In genomic region chr14:92659765-92660561, GRCh38 we compare ENCODE assay signal across 10 cellular contexts.
DNase-seq lines count a peak whose midpoint lies in the region; ATAC-seq and TF ChIP-seq lines count a peak whose summit lies in the region.
"Had no signal": no experiment of that assay in that cellular context is flagged by ENCODE, and none has a peak within 500 bp of the region (broad histone marks: within the 10 kb centered on the region; RNA-seq: fewer than 3 reads in every experiment).

No MANE protein-coding gene starts in this region.

- peak overlapping the region; percentile 60 for H3K27ac Mint-ChIP-seq in activated naive CD4-positive, alpha-beta T cell treated with anti-CD3 and anti-CD28 coated beads, Interleukin-2, amount 10 ng/mL, durations not matched to agents 7 days and 5 days

- H3K9me3 ChIP-seq in upper lobe of left lung = no peaks in the 10 kb centered on the region

- H3K27ac ChIP-seq in upper lobe of left lung = peak overlapping the region; percentile 76 to 96 (median 90)

- H3K27me3 ChIP-seq in upper lobe of left lung = no peaks in the 10 kb centered on the region

- H3K36me3 Mint-ChIP-seq in activated naive CD4-positive, alpha-beta T cell treated with anti-CD3 and anti-CD28 coated beads, Interleukin-2, amount 10 ng/mL, durations not matched to agents 7 days and 5 days = peaks cover 92% of the 10 kb centered on the region

- TF ChIP-seq POLR2A in upper lobe of left lung (IDR thresholded peaks at IDR 0.05) = peak in 2 of 4 donors; percentile 21 to 67

- H3K36me3 ChIP-seq in upper lobe of left lung = peaks cover 2 to 55% (median 23%) of the 10 kb centered on the region in 4 donors

- H3K27me3 Mint-ChIP-seq in activated naive CD4-positive, alpha-beta T cell treated with anti-CD3 and anti-CD28 coated beads, Interleukin-2, amount 10 ng/mL, durations not matched to agents 7 days and 5 days = no peaks in the 10 kb centered on the region

- DNase-seq in activated naive CD4-positive, alpha-beta T cell treated with anti-CD3 and anti-CD28 coated beads, Interleukin-2, amount 10 ng/mL, durations not matched to agents 7 days and 5 days = no peak
- no peak for DNase-seq in activated naive CD4-positive, alpha-beta T cell (lab: John Stamatoyannopoulos, UW)
- DNase-seq in amniotic epithelial cell (ENCODE audit: low read depth) (peak; percentile 44), left lobe of liver (ENCODE audit: low spot score) (no peak), upper lobe of left lung (peak in 1 of 2 donors; percentile 87), occipital lobe (lab: John Stamatoyannopoulos, UW) (no peak), NCI-H146 treated with DMSO at 0.1 percent for 48 hours (lab: John Stamatoyannopoulos, UW; ENCODE audit: unreplicated experiment) (no peak)
- no peak for DNase-seq in stimulated activated CD4-positive, alpha-beta T cell treated with anti-CD3 and anti-CD28 coated beads, Interleukin-1b, Interleukin-23, amount 100 ng/mL, for 48 hours
- DNase-seq: ACHN; activated CD8-positive, alpha-beta memory T cell treated with anti-CD3 and anti-CD28 coated beads, Interleukin-2, amount 50 U/mL, for 4 hours had no signal

- peaks cover 74% of the 10 kb centered on the region for H3K4me1 Mint-ChIP-seq in activated naive CD4-positive, alpha-beta T cell treated with anti-CD3 and anti-CD28 coated beads, Interleukin-2, amount 10 ng/mL, durations not matched to agents 7 days and 5 days

- no peak overlapping the region for H3K4me3 ChIP-seq in upper lobe of left lung

- H3K4me3 Mint-ChIP-seq in activated naive CD4-positive, alpha-beta T cell treated with anti-CD3 and anti-CD28 coated beads, Interleukin-2, amount 10 ng/mL, durations not matched to agents 7 days and 5 days = no peak overlapping the region

- WGBS in upper lobe of left lung, 2 donors = 68 to 71% methylated on average over 5 to 11 of the region's 11 CpGs

- no peaks in the 10 kb centered on the region for H3K9me3 Mint-ChIP-seq in activated naive CD4-positive, alpha-beta T cell treated with anti-CD3 and anti-CD28 coated beads, Interleukin-2, amount 10 ng/mL, durations not matched to agents 7 days and 5 days

- ATAC-seq in left lobe of liver = peak; percentile 51
- peak; percentile 47 to 76 for ATAC-seq in upper lobe of left lung (ENCODE audit: low FRiP score in 2 of 2)

- no peak for TF ChIP-seq CTCF in upper lobe of left lung (IDR thresholded peaks at IDR 0.05)

- CTCF ChIA-PET in activated naive CD4-positive, alpha-beta T cell treated with anti-CD3 and anti-CD28 coated beads, Interleukin-2, amount 10 ng/mL, durations not matched to agents 7 days and 5 days (lab: Charles Lee) = no interaction called here

- peak in 3 of 4 donors; percentile 56 to 92 (median 79) for TF ChIP-seq EP300 in upper lobe of left lung (IDR thresholded peaks at IDR 0.05)

- H3K4me1 ChIP-seq in upper lobe of left lung = peaks cover 37 to 64% (median 50%) of the 10 kb centered on the region in 4 donors
